In the genomic region with DNA sequence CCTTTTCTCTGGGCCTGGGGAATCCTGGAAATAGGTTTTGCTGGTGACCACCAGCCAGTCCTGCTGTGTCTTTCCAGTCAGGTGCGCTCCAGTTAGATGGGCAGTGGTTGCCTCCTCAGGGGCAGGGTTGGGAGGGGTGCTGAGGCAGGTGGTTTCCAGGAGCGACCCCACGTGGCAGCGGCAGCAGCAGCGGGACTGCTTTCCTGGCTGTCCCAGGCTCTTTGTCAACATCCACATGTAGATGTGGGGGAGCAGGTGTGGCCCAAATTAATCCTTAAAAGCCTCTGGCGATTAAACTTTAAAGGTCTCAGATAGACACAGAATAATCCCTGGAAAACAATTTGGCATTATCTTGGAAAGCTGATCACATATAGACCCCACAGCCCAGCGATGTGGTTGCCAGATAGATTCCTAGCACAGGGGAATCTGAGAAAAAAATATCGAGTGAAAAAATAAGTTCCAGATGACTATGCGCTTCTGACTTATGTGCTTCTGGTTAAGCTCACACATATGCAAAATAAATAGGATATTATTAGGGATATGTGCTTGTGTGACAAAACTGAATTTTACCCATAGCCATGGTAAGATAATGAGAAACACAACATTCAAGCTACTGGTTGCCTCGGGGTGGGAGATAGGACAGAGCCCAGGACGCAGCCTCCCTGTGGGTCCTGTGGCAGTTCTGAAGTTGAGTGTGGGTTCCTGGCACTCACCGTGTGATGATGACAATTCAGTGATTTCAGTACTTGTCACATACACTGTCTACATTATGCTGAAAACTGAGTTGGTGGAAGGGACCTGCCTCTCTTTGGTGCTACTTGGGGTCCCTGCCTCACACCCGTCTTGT, we compare ENCODE assay signal across 17 cellular contexts.
A peak's percentile ranks its signal among the peaks of the same experiment; 100 is the strongest.
DNase-seq lines count a peak whose midpoint lies in the region; ATAC-seq and TF ChIP-seq lines count a peak whose summit lies in the region.
"Had no signal": no experiment of that assay in that cellular context is flagged by ENCODE, and none has a peak within 500 bp of the region (broad histone marks: within the 10 kb centered on the region; RNA-seq: fewer than 3 reads in every experiment).

No MANE protein-coding gene starts in this region.

- peak overlapping the region; percentile 30 for H2BK15ac ChIP-seq in neuronal stem cell (ENCODE audit: low read length)

- TF ChIP-seq CTCF in GM23338 (conservative IDR thresholded peaks at IDR 0.05; ENCODE audit: low read depth in 2 of 2) (peak in 1 of 2 experiments; percentile 65; a peak in 2 of 4 replicates), left ventricle myocardium inferior (IDR thresholded peaks at IDR 0.05; ENCODE audit: borderline replicate concordance) (no peak), adrenal gland (IDR thresholded peaks at IDR 0.05) (no peak)

- H3K27me3 ChIP-seq in GM23338 (ENCODE audit: insufficient read depth) (no peaks in the 10 kb centered on the region), left ventricle myocardium inferior (ENCODE audit: low read depth) (no peaks in the 10 kb centered on the region), neuronal stem cell (ENCODE audit: control insufficient read depth in 3 of 3, insufficient read depth in 3 of 3, low read depth in 1 of 3, low read length in 3 of 3) (no peaks in the 10 kb centered on the region), adrenal gland (no peaks in the 10 kb centered on the region)

- H3K4me1 ChIP-seq in GM23338 (ENCODE audit: insufficient read depth) (no peaks in the 10 kb centered on the region), left ventricle myocardium inferior (peaks cover 65% of the 10 kb centered on the region), neuronal stem cell (ENCODE audit: control insufficient read depth in 2 of 2, insufficient read depth in 1 of 2, low read depth in 1 of 2, low read length in 2 of 2) (peaks cover 0 to 8% of the 10 kb centered on the region in 2 donors), adrenal gland (replicated peaks in 1 of 2) (no peaks in the 10 kb centered on the region)

- no peaks in the 10 kb centered on the region for H3K79me2 ChIP-seq in GM23338 (replicated peaks; ENCODE audit: insufficient read depth)

- intact Hi-C loops in left ventricle myocardium inferior (cut with micrococcal nuclease): no loop called here
- intact Hi-C loops in adrenal gland (cut with DNase I): no loop called here

- no peak overlapping the region for H2BK5ac ChIP-seq in neuronal stem cell (ENCODE audit: low read length)

- H3K9ac ChIP-seq in neuronal stem cell (ENCODE audit: low read depth, low read length, poor library complexity): no peak overlapping the region

- H2BK12ac ChIP-seq in neuronal stem cell (ENCODE audit: low read length): peak overlapping the region; percentile 51

- no peak overlapping the region for H2AFZ ChIP-seq in GM23338
- no peak overlapping the region for H2AFZ ChIP-seq in neuronal stem cell (ENCODE audit: low read length)

- WGBS in neuronal stem cell (ENCODE audit: extremely low coverage in 2 of 2, insufficient read length in 2 of 2, insufficient replicate concordance in 1 of 2), 2 donors: no CpG with 5 or more reads among the region's 13 CpGs
- 81 to 89% (median 87%) methylated on average over 10 to 13 of the region's 13 CpGs for WGBS in adrenal gland, 4 donors

- H3K79me1 ChIP-seq in neuronal stem cell (ENCODE audit: low read depth, low read length): no peaks in the 10 kb centered on the region

- H3K4me1 Mint-ChIP-seq in GM23338: peaks cover 14% of the 10 kb centered on the region
- H3K4me1 Mint-ChIP-seq in effector memory CD8-positive, alpha-beta T cell (ENCODE audit: low read depth in 2 of 2): peaks cover 0 to 12% of the 10 kb centered on the region in 2 donors
- H3K4me1 Mint-ChIP-seq: activated B cell treated with CpG ODN at 0.5 μM for 24 hours, memory B cell had no signal

- H2BK120ac ChIP-seq in neuronal stem cell (ENCODE audit: low read depth, low read length): no peak overlapping the region

- no peaks in the 10 kb centered on the region for H3F3A ChIP-seq in GM23338 (replicated peaks; ENCODE audit: low read depth)

- H3K23ac ChIP-seq in neuronal stem cell (ENCODE audit: low read depth, low read length, poor library complexity): no peak overlapping the region

- H3K9me2 ChIP-seq in GM23338 (ENCODE audit: insufficient read depth): no peaks in the 10 kb centered on the region

- peaks cover 6% of the 10 kb centered on the region for H3K27me3 Mint-ChIP-seq in GM23338 (ENCODE audit: insufficient read depth, low read depth, poor library complexity)
- no peaks in the 10 kb centered on the region for H3K27me3 Mint-ChIP-seq in effector memory CD8-positive, alpha-beta T cell
- H3K27me3 Mint-ChIP-seq: activated B cell treated with CpG ODN at 0.5 μM for 24 hours, memory B cell had no signal

- no peak overlapping the region for H4K91ac ChIP-seq in neuronal stem cell (ENCODE audit: low read depth, low read length, poor library complexity)

- no peak for TF ChIP-seq POLR2A in adrenal gland (IDR thresholded peaks at IDR 0.05)

- no peak overlapping the region for H3K4ac ChIP-seq in neuronal stem cell (ENCODE audit: low read length)

- H3K36me3 ChIP-seq in GM23338 (ENCODE audit: insufficient read depth) (no peaks in the 10 kb centered on the region), left ventricle myocardium inferior (peaks cover 37% of the 10 kb centered on the region), neuronal stem cell (replicated peaks in 1 of 2; ENCODE audit: control insufficient read depth in 2 of 2, insufficient read depth in 2 of 2, low read length in 2 of 2) (no peaks in the 10 kb centered on the region), adrenal gland (replicated peaks in 1 of 2) (peaks cover 0 to 12% of the 10 kb centered on the region in 2 donors)

- peak overlapping the region; percentile 87 for H3K14ac ChIP-seq in neuronal stem cell (ENCODE audit: low read length)

- H3K18ac ChIP-seq in neuronal stem cell (ENCODE audit: low read length): peak overlapping the region; percentile 49

- H2AK5ac ChIP-seq in neuronal stem cell (ENCODE audit: low read depth, low read length): peak overlapping the region; percentile 44

- DNase-seq in GM23338 (ENCODE audit: low spot score): peak; percentile 45
- DNase-seq in NCI-H82 (lab: John Stamatoyannopoulos, UW): peak; percentile 92
- DNase-seq in left ventricle myocardium inferior: no peak
- no peak for DNase-seq in neuronal stem cell (ENCODE audit: low spot score)
- no peak for DNase-seq in adrenal gland
- DNase-seq in effector memory CD8-positive, alpha-beta T cell: no peak
- DNase-seq: activated B cell treated with CpG ODN at 0.5 μM for 24 hours; activated naive CD4-positive, alpha-beta T cell treated with Interleukin-2 at 50 U/mL for 16 hours; activated T-cell treated with anti-CD3 and anti-CD28 coated beads, Interleukin-2, amount 50 U/mL, for 48 hours; amygdala; NCI-H1092; NCI-H2029; RPMI8226; stimulated activated CD4-positive, alpha-beta T cell treated with anti-CD3 and anti-CD28 coated beads, Interleukin-4, amount 100 ng/mL, for 4 hours; stimulated activated naive CD4-positive, alpha-beta T cell treated with Interleukin-2 at 50 U/mL for 16 hours had no signal

- H3K27ac ChIP-seq in GM23338 (ENCODE audit: low read depth) (no peak overlapping the region), left ventricle myocardium inferior (replicated peaks) (peak overlapping the region; percentile 55), neuronal stem cell (replicated peaks; ENCODE audit: low read length) (no peak overlapping the region), adrenal gland (no peak overlapping the region)

- no peak overlapping the region for H3K4me3 Mint-ChIP-seq in GM23338
- H3K4me3 Mint-ChIP-seq in effector memory CD8-positive, alpha-beta T cell: no peak overlapping the region
- H3K4me3 Mint-ChIP-seq: activated B cell treated with CpG ODN at 0.5 μM for 24 hours, memory B cell had no signal

- H4K8ac ChIP-seq in neuronal stem cell (ENCODE audit: low read depth, low read length): no peak overlapping the region

- H3K9me3 ChIP-seq in left ventricle myocardium inferior (replicated peaks): no peaks in the 10 kb centered on the region
- no peaks in the 10 kb centered on the region for H3K9me3 ChIP-seq in neuronal stem cell (replicated peaks in 1 of 2; ENCODE audit: control insufficient read depth in 2 of 2, insufficient read depth in 1 of 2, low read depth in 1 of 2, low read length in 2 of 2)
- no peaks in the 10 kb centered on the region for H3K9me3 ChIP-seq in adrenal gland (replicated peaks in 1 of 3)

- H3K9me3 Mint-ChIP-seq in GM23338: peaks cover 2% of the 10 kb centered on the region; the same call in 2 of the 3 replicates
- no peaks in the 10 kb centered on the region for H3K9me3 Mint-ChIP-seq in effector memory CD8-positive, alpha-beta T cell
- H3K9me3 Mint-ChIP-seq: activated B cell treated with CpG ODN at 0.5 μM for 24 hours, memory B cell had no signal

- no peaks in the 10 kb centered on the region for H4K20me1 ChIP-seq in GM23338 (replicated peaks; ENCODE audit: insufficient read depth)

- ATAC-seq in GM23338 (peak; percentile 88), HG02885 (IDR thresholded peaks at IDR 0.05; ENCODE audit: poor library complexity, unreplicated experiment) (no peak)
- no peak for ATAC-seq in effector memory CD8-positive, alpha-beta T cell (replicated peaks)

- H3K4me3 ChIP-seq in GM23338 (no peak overlapping the region), left ventricle myocardium inferior (no peak overlapping the region), neuronal stem cell (ENCODE audit: low read length in 2 of 2) (peak overlapping the region in 1 of 2 donors; percentile 46), adrenal gland (no peak overlapping the region)

- H3K4me2 ChIP-seq in GM23338 (no peak overlapping the region), neuronal stem cell (ENCODE audit: insufficient read depth, low read length, poor library complexity, severe bottlenecking) (no peak overlapping the region)

- peaks cover 9% of the 10 kb centered on the region for H3K36me3 Mint-ChIP-seq in GM23338 (ENCODE audit: low read depth)
- peaks cover 21% of the 10 kb centered on the region for H3K36me3 Mint-ChIP-seq in effector memory CD8-positive, alpha-beta T cell (ENCODE audit: insufficient read depth)
- H3K36me3 Mint-ChIP-seq: memory B cell had no signal

- H3K27ac Mint-ChIP-seq in GM23338: peak overlapping the region; percentile 72; the same call in 1 of the 2 replicates
- peak overlapping the region in 1 of 2 donors; percentile 57 for H3K27ac Mint-ChIP-seq in effector memory CD8-positive, alpha-beta T cell
- H3K27ac Mint-ChIP-seq: activated B cell treated with CpG ODN at 0.5 μM for 24 hours, memory B cell had no signal

TF ChIP-seq in GM23338, 12 proteins besides CTCF, POLR2A, EP300 and RAD21 (continues in another document):
- no peak for TF ChIP-seq EZH2phosphoT487 (IDR thresholded peaks at IDR 0.05; ENCODE audit: unreplicated experiment)
- TF ChIP-seq, protein P1, sequence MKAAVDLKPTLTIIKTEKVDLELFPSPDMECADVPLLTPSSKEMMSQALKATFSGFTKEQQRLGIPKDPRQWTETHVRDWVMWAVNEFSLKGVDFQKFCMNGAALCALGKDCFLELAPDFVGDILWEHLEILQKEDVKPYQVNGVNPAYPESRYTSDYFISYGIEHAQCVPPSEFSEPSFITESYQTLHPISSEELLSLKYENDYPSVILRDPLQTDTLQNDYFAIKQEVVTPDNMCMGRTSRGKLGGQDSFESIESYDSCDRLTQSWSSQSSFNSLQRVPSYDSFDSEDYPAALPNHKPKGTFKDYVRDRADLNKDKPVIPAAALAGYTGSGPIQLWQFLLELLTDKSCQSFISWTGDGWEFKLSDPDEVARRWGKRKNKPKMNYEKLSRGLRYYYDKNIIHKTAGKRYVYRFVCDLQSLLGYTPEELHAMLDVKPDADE (IDR thresholded peaks at IDR 0.05): no peak

Comparison
In these comparisons a context has a peak if more than half of its experiments do, and no peak if none do; other contexts are left out.
1. DNase-seq: peak in GM23338 (single experiment) and NCI-H82 (single experiment); none in left ventricle myocardium inferior (single experiment), neuronal stem cell (single experiment), adrenal gland (0 of 7) and effector memory CD8-positive, alpha-beta T cell (0 of 3).